3 cellular contexts compared by ENCODE assay signal in genomic region chr1:206655471-206655882, GRCh38.
TF ChIP-seq lines count a peak whose summit lies in the region.

No MANE protein-coding gene starts in this region.

TF ChIP-seq in SK-N-SH, 30 proteins besides CTCF, POLR2A, EP300 and RAD21:
- no peak for TF ChIP-seq NRF1 (IDR thresholded peaks at IDR 0.05; ENCODE audit: low read depth, low read length)
- 0 out of 2 replicates have a peak, but pooled peaks have one; percentile 57 for TF ChIP-seq RFX5 (IDR thresholded peaks at IDR 0.05; ENCODE audit: low read length)

TF ChIP-seq in SK-N-SH treated with all-trans-retinoic acid at 6 μM for 48 hours, 23 proteins besides CTCF, POLR2A, EP300 and RAD21:
- TF ChIP-seq SNAI2 (CRISPR knock-in tag; IDR thresholded peaks at IDR 0.05) (no peak), ZNF8 (CRISPR knock-in tag; IDR thresholded peaks at IDR 0.05) (no peak), GLIS3 (CRISPR knock-in tag; IDR thresholded peaks at IDR 0.05) (no peak), ISL1 (CRISPR knock-in tag; IDR thresholded peaks at IDR 0.05) (no peak), ESRRG (CRISPR knock-in tag; IDR thresholded peaks at IDR 0.05) (no peak), PPARA (CRISPR knock-in tag; IDR thresholded peaks at IDR 0.05; ENCODE audit: borderline replicate concordance) (no peak), BACH2 (CRISPR knock-in tag; IDR thresholded peaks at IDR 0.05; ENCODE audit: borderline replicate concordance) (no peak), ZC3H10 (CRISPR knock-in tag; IDR thresholded peaks at IDR 0.05) (no peak), ARNTL (CRISPR knock-in tag; IDR thresholded peaks at IDR 0.05; ENCODE audit: borderline replicate concordance, low read depth) (no peak), RARB (CRISPR knock-in tag; IDR thresholded peaks at IDR 0.05) (no peak)
- TF ChIP-seq, protein P1, sequence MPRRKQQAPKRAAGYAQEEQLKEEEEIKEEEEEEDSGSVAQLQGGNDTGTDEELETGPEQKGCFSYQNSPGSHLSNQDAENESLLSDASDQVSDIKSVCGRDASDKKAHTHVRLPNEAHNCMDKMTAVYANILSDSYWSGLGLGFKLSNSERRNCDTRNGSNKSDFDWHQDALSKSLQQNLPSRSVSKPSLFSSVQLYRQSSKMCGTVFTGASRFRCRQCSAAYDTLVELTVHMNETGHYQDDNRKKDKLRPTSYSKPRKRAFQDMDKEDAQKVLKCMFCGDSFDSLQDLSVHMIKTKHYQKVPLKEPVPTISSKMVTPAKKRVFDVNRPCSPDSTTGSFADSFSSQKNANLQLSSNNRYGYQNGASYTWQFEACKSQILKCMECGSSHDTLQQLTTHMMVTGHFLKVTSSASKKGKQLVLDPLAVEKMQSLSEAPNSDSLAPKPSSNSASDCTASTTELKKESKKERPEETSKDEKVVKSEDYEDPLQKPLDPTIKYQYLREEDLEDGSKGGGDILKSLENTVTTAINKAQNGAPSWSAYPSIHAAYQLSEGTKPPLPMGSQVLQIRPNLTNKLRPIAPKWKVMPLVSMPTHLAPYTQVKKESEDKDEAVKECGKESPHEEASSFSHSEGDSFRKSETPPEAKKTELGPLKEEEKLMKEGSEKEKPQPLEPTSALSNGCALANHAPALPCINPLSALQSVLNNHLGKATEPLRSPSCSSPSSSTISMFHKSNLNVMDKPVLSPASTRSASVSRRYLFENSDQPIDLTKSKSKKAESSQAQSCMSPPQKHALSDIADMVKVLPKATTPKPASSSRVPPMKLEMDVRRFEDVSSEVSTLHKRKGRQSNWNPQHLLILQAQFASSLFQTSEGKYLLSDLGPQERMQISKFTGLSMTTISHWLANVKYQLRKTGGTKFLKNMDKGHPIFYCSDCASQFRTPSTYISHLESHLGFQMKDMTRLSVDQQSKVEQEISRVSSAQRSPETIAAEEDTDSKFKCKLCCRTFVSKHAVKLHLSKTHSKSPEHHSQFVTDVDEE (CRISPR knock-in tag; IDR thresholded peaks at IDR 0.05) = no peak
- TF ChIP-seq, protein P2, sequence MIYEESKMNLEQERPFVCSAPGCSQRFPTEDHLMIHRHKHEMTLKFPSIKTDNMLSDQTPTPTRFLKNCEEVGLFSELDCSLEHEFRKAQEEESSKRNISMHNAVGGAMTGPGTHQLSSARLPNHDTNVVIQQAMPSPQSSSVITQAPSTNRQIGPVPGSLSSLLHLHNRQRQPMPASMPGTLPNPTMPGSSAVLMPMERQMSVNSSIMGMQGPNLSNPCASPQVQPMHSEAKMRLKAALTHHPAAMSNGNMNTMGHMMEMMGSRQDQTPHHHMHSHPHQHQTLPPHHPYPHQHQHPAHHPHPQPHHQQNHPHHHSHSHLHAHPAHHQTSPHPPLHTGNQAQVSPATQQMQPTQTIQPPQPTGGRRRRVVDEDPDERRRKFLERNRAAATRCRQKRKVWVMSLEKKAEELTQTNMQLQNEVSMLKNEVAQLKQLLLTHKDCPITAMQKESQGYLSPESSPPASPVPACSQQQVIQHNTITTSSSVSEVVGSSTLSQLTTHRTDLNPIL (CRISPR knock-in tag; IDR thresholded peaks at IDR 0.05; ENCODE audit: low read depth) = no peak
- TF ChIP-seq, protein P3, sequence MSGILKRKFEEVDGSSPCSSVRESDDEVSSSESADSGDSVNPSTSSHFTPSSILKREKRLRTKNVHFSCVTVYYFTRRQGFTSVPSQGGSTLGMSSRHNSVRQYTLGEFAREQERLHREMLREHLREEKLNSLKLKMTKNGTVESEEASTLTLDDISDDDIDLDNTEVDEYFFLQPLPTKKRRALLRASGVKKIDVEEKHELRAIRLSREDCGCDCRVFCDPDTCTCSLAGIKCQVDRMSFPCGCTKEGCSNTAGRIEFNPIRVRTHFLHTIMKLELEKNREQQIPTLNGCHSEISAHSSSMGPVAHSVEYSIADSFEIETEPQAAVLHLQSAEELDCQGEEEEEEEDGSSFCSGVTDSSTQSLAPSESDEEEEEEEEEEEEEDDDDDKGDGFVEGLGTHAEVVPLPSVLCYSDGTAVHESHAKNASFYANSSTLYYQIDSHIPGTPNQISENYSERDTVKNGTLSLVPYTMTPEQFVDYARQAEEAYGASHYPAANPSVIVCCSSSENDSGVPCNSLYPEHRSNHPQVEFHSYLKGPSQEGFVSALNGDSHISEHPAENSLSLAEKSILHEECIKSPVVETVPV (CRISPR knock-in tag; IDR thresholded peaks at IDR 0.05) = no peak

TF ChIP-seq in endothelial cell of umbilical vein, 7 proteins besides CTCF, POLR2A, EP300 and RAD21:
- no peak for TF ChIP-seq GATA2 (IDR thresholded peaks at IDR 0.05; ENCODE audit: insufficient read depth, insufficient read length, low read depth, low read length)
- no peak for TF ChIP-seq MAX (IDR thresholded peaks at IDR 0.05; ENCODE audit: insufficient read depth, insufficient read length)
- no peak for TF ChIP-seq POLR2AphosphoS5 (IDR thresholded peaks at IDR 0.05; ENCODE audit: insufficient read depth, low read depth, low read length)
